In the genomic region with DNA sequence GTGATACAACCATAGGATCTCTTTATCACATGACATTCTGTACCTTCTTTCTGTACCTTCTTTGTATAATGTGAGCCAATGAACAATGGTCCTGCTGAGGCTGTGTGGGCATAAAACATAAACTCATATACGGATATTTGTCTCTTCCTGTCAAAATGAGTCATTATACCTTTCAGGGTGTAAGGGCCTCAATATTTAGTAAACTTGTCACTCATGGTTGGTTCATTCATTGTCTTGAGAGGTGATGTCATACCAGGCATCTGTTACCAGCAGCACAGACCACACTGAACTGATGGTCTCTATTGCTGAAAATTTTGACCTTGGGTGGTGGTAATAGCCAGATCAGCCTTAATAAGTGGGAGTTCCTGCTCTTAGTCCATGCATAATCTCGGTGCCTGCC, we compare ENCODE assay signal across 24 cellular contexts.
DNase-seq lines count a peak whose midpoint lies in the region; ATAC-seq and TF ChIP-seq lines count a peak whose summit lies in the region.
"Had no signal": no experiment of that assay in that cellular context is flagged by ENCODE, and none has a peak within 500 bp of the region (broad histone marks: within the 10 kb centered on the region; RNA-seq: fewer than 3 reads in every experiment).

No MANE protein-coding gene starts in this region.

- peaks cover 0 to 27% (median 3%) of the 10 kb centered on the region in 4 donors for H3K9me3 ChIP-seq in stomach
- H3K9me3 ChIP-seq: A549, BE2C had no signal

- DNase-seq in DMS53 (lab: John Stamatoyannopoulos, UW), result peak; percentile 51
- DNase-seq in NCI-H69 (lab: John Stamatoyannopoulos, UW), result peak; percentile 24
- DNase-seq in epithelial cell of esophagus (ENCODE audit: low read depth), result peak; percentile 74
- no peak for DNase-seq in stomach
- DNase-seq in COLO668 (lab: John Stamatoyannopoulos, UW; ENCODE audit: unreplicated experiment), result no peak
- no peak for DNase-seq in activated CD4-positive, alpha-beta T cell treated with anti-CD3 and anti-CD28 coated beads, Interleukin-2, amount 50 U/mL, for 4 hours
- DNase-seq: 8988T; ACHN; AML-193; BE2C; Calu3; CD4-positive, alpha-beta T cell; CD8-positive, alpha-beta memory T cell; COR-L47; DMS79; EL; GDM1; H9 had no signal

- H3K4me3 ChIP-seq in epithelial cell of esophagus (ENCODE audit: low read length) (no peak overlapping the region), stomach (no peak overlapping the region)
- H3K4me3 ChIP-seq: A549; BLaER1 treated with 17β-estradiol and CSF1 and Interleukin-3, amounts not matched to agents 10 nM and 100 nM; GM12878; GM23338 had no signal

- no peak for TF ChIP-seq POLR2A in stomach (IDR thresholded peaks at IDR 0.05)

- TF ChIP-seq CTCF in epithelial cell of esophagus (IDR thresholded peaks at IDR 0.05; ENCODE audit: insufficient read depth, low read depth, low read length, missing control alignments) (no peak), stomach (IDR thresholded peaks at IDR 0.05) (no peak)

- peak; percentile 60 for ATAC-seq in HG03565 (IDR thresholded peaks at IDR 0.05; ENCODE audit: unreplicated experiment)
- ATAC-seq: A549, GM12878, GM23338, HCT116 had no signal

- H3K4me1 ChIP-seq in stomach, result no peaks in the 10 kb centered on the region
- H3K4me1 ChIP-seq: A549; BE2C; BLaER1 treated with 17β-estradiol and CSF1 and Interleukin-3, amounts not matched to agents 10 nM and 100 nM had no signal

- intact Hi-C loops in stomach (cut with DNase I; ENCODE audit: low total_unique reads), result no loop called here

- H3K27me3 ChIP-seq in stomach, result no peaks in the 10 kb centered on the region
- H3K27me3 ChIP-seq: BE2C; BLaER1 treated with 17β-estradiol and CSF1 and Interleukin-3, amounts not matched to agents 10 nM and 100 nM had no signal

- no peaks in the 10 kb centered on the region for H3K36me3 ChIP-seq in stomach
- H3K36me3 ChIP-seq: BE2C; BLaER1 treated with 17β-estradiol and CSF1 and Interleukin-3, amounts not matched to agents 10 nM and 100 nM had no signal

- TF ChIP-seq EP300 in stomach (IDR thresholded peaks at IDR 0.05), result no peak

- WGBS in stomach, 5 donors, result 65 to 88% (median 83%) methylated on average over 2 of the region's 2 CpGs

- H3K27ac ChIP-seq in stomach, result no peak overlapping the region
- H3K27ac ChIP-seq: A549; BLaER1 treated with 17β-estradiol and CSF1 and Interleukin-3, amounts not matched to agents 10 nM and 100 nM had no signal

Comparison
In these comparisons a context has a peak if more than half of its experiments do, and no peak if none do; other contexts are left out.
1. DNase-seq: peak in DMS53 (single experiment), NCI-H69 (single experiment) and epithelial cell of esophagus (single experiment); none in stomach (single experiment), COLO668 (single experiment) and activated CD4-positive, alpha-beta T cell treated with anti-CD3 and anti-CD28 coated beads, Interleukin-2, amount 50 U/mL, for 4 hours (0 of 2).